2 cellular contexts compared by ENCODE assay signal in genomic region chr10:80504158-80504811, GRCh38.
TF ChIP-seq lines count a peak whose summit lies in the region.

No MANE protein-coding gene starts in this region.

TF ChIP-seq in K562, 482 proteins besides CTCF, POLR2A, EP300 and RAD21 (continued from another document and continues in another):
- TF ChIP-seq STAT6 (CRISPR knock-in tag; IDR thresholded peaks at IDR 0.05) (no peak), ZBTB26 (CRISPR knock-in tag; IDR thresholded peaks at IDR 0.05) (no peak), ZNF184 (CRISPR knock-in tag; IDR thresholded peaks at IDR 0.05) (no peak), LEF1 (IDR thresholded peaks at IDR 0.05) (peak; percentile 48; the same call in 1 of the 2 replicates), HMBOX1 (IDR thresholded peaks at IDR 0.05) (peak; percentile 53; the same call in 1 of the 2 replicates), CCNT2 (IDR thresholded peaks at IDR 0.05; ENCODE audit: borderline replicate concordance, extremely low read depth, insufficient read length, low read depth, low read length) (no peak), PRDM10 (IDR thresholded peaks at IDR 0.05; ENCODE audit: partially characterized antibody) (peak; percentile 85), EHMT2 (IDR thresholded peaks at IDR 0.05) (no peak), ZNF586 (CRISPR knock-in tag; conservative IDR thresholded peaks at IDR 0.05) (no peak), EZH2 (IDR thresholded peaks at IDR 0.05; ENCODE audit: borderline replicate concordance, low read depth, low read length) (no peak), NBN (IDR thresholded peaks at IDR 0.05; ENCODE audit: low read depth) (0 out of 2 replicates have a peak, but pooled peaks have one; percentile 60), DIDO1 (tag; IDR thresholded peaks at IDR 0.05; ENCODE audit: low read depth) (no peak), DDX20 (tag; IDR thresholded peaks at IDR 0.05; ENCODE audit: low read depth) (no peak)

TF ChIP-seq in HepG2, 621 proteins besides CTCF, POLR2A, EP300 and RAD21 (continued from another document and continues in another):
- TF ChIP-seq ZNF609 (CRISPR knock-in tag; IDR thresholded peaks at IDR 0.05; ENCODE audit: borderline replicate concordance) (no peak), GLI4 (CRISPR knock-in tag; IDR thresholded peaks at IDR 0.05; ENCODE audit: borderline replicate concordance) (no peak), ZNF30 (CRISPR knock-in tag; IDR thresholded peaks at IDR 0.05) (no peak), ZNF772 (CRISPR knock-in tag; IDR thresholded peaks at IDR 0.05) (no peak), ZKSCAN5 (CRISPR knock-in tag; IDR thresholded peaks at IDR 0.05) (no peak), GATA4 (IDR thresholded peaks at IDR 0.05; ENCODE audit: borderline replicate concordance, low read depth) (no peak), XBP1 (CRISPR knock-in tag; IDR thresholded peaks at IDR 0.05) (no peak), XRCC5 (optimal IDR thresholded peaks at IDR 0.05; ENCODE audit: low read length) (no peak), ZNF263 (CRISPR knock-in tag; IDR thresholded peaks at IDR 0.05) (no peak), ZUFSP (CRISPR knock-in tag; IDR thresholded peaks at IDR 0.05; ENCODE audit: borderline replicate concordance) (no peak), MAFK (conservative IDR thresholded peaks at IDR 0.05 in 1 of 2, IDR thresholded peaks at IDR 0.05 in 1 of 2; ENCODE audit: low read length in 2 of 2) (no peak), MEIS2 (CRISPR knock-in tag; IDR thresholded peaks at IDR 0.05) (0 out of 2 replicates have a peak, but pooled peaks have one; percentile 27), NFATC3 (CRISPR knock-in tag; IDR thresholded peaks at IDR 0.05) (no peak), ASH2L (IDR thresholded peaks at IDR 0.05; ENCODE audit: insufficient read length, low read depth, low read length) (no peak), YEATS2 (CRISPR knock-in tag; IDR thresholded peaks at IDR 0.05; ENCODE audit: borderline replicate concordance) (no peak), MED1 (CRISPR knock-in tag; IDR thresholded peaks at IDR 0.05) (peak; percentile 59; the same call in 1 of the 2 replicates), NFE2L1 (CRISPR knock-in tag; IDR thresholded peaks at IDR 0.05; ENCODE audit: borderline replicate concordance) (no peak), MYC (CRISPR knock-in tag; IDR thresholded peaks at IDR 0.05; ENCODE audit: borderline replicate concordance) (0 out of 2 replicates have a peak, but pooled peaks have one; percentile 48), DPF2 (CRISPR knock-in tag; IDR thresholded peaks at IDR 0.05; ENCODE audit: borderline replicate concordance, low read depth) (no peak), RBAK (CRISPR knock-in tag; IDR thresholded peaks at IDR 0.05) (no peak), MAF1 (CRISPR knock-in tag; IDR thresholded peaks at IDR 0.05; ENCODE audit: borderline replicate concordance) (no peak), FUBP1 (CRISPR knock-in tag; IDR thresholded peaks at IDR 0.05; ENCODE audit: borderline replicate concordance) (no peak), HNF4G (IDR thresholded peaks at IDR 0.05; ENCODE audit: borderline replicate concordance, low read depth, low read length) (peak; percentile 69), HNF4G (CRISPR knock-in tag; IDR thresholded peaks at IDR 0.05; ENCODE audit: borderline replicate concordance, low read depth) (0 out of 2 replicates have a peak, but pooled peaks have one; percentile 27), ZNF691 (CRISPR knock-in tag; IDR thresholded peaks at IDR 0.05; ENCODE audit: borderline replicate concordance, low read depth) (0 out of 2 replicates have a peak, but pooled peaks have one; percentile 43), FOXP4 (CRISPR knock-in tag; IDR thresholded peaks at IDR 0.05) (0 out of 2 replicates have a peak, but pooled peaks have one; percentile 28), ZFP36L2 (CRISPR knock-in tag; IDR thresholded peaks at IDR 0.05) (no peak), ZNF10 (CRISPR knock-in tag; IDR thresholded peaks at IDR 0.05; ENCODE audit: borderline replicate concordance, low read depth) (no peak), SAP130 (CRISPR knock-in tag; IDR thresholded peaks at IDR 0.05; ENCODE audit: low read depth) (peak; percentile 55), PRDM10 (CRISPR knock-in tag; IDR thresholded peaks at IDR 0.05; ENCODE audit: low read depth) (no peak), HOMEZ (CRISPR knock-in tag; IDR thresholded peaks at IDR 0.05; ENCODE audit: low read depth) (no peak), MAFG (CRISPR knock-in tag; IDR thresholded peaks at IDR 0.05) (no peak), AHR (CRISPR knock-in tag; IDR thresholded peaks at IDR 0.05) (no peak), ZNF3 (CRISPR knock-in tag; IDR thresholded peaks at IDR 0.05) (no peak), ZNF207 (IDR thresholded peaks at IDR 0.05; ENCODE audit: borderline replicate concordance) (no peak), NFRKB (IDR thresholded peaks at IDR 0.05) (no peak), TFAP4 (IDR thresholded peaks at IDR 0.05; ENCODE audit: borderline replicate concordance, low read depth) (no peak)
